ENCODE assay signal across 16 cellular contexts in the genomic region with DNA sequence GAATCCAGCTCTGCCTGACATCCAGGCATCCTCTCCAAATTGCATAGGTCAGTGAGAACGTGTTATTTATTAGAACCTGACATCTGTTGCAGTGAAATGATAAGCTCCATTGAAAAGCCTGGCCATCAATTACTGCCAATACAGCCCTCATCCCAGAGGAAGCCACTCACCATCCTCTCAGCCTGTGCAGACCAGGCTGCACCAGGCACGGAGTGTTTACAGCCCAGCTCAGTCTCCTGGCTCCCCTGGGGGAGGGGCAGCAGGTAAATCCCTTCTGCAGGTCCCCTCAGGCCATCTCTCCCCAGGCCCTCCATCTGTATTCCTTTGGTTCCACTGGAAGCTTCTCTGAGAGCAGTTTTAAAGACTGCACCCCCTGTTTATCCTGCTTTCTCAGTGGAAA.
DNase-seq lines count a peak whose midpoint lies in the region; ATAC-seq and TF ChIP-seq lines count a peak whose summit lies in the region.
"Had no signal": no experiment of that assay in that cellular context is flagged by ENCODE, and none has a peak within 500 bp of the region (broad histone marks: within the 10 kb centered on the region; RNA-seq: fewer than 3 reads in every experiment).

No MANE protein-coding gene starts in this region.

- peaks cover 13% of the 10 kb centered on the region for H3K36me3 Mint-ChIP-seq in osteocyte (ENCODE audit: unreplicated experiment)

- no peak overlapping the region for H2AFZ ChIP-seq in SK-N-SH (ENCODE audit: low read depth)

- peaks cover 0 to 13% of the 10 kb centered on the region in 2 experiments for H3K36me3 ChIP-seq in SK-N-SH (replicated peaks in 1 of 2; ENCODE audit: control insufficient read depth in 1 of 2, insufficient read depth in 2 of 2, low read length in 1 of 2)
- H3K36me3 ChIP-seq: SJCRH30 had no signal

- H3K4me3 ChIP-seq in SK-N-SH (ENCODE audit: low read depth in 2 of 2, low read length in 1 of 2), result no peak overlapping the region
- H3K4me3 ChIP-seq: BLaER1 treated with 17β-estradiol and CSF1 and Interleukin-3, amounts not matched to agents 10 nM and 100 nM; SJCRH30 had no signal

- no peaks in the 10 kb centered on the region for H4K20me1 ChIP-seq in SK-N-SH (ENCODE audit: insufficient read depth)
- H4K20me1 ChIP-seq: BLaER1 treated with 17β-estradiol and CSF1 and Interleukin-3, amounts not matched to agents 10 nM and 100 nM had no signal

- TF ChIP-seq EP300 in SK-N-SH (IDR thresholded peaks at IDR 0.05; ENCODE audit: borderline replicate concordance in 1 of 2, low read depth in 1 of 2, low read length in 1 of 2), result peak in 1 of 2 experiments; percentile 79; a peak in 1 of 4 replicates

- TF ChIP-seq CTCF in SK-N-SH (IDR thresholded peaks at IDR 0.05) (no peak), osteocyte (IDR thresholded peaks at IDR 0.05) (no peak)

- no peak overlapping the region for H3K4me2 ChIP-seq in SK-N-SH
- H3K4me2 ChIP-seq: BLaER1 treated with 17β-estradiol and CSF1 and Interleukin-3, amounts not matched to agents 10 nM and 100 nM had no signal

- H3K9me3 Mint-ChIP-seq in osteocyte (ENCODE audit: unreplicated experiment), result peaks cover 5% of the 10 kb centered on the region

- no peak overlapping the region for H3K9ac ChIP-seq in SK-N-SH
- H3K9ac ChIP-seq: BLaER1 treated with 17β-estradiol and CSF1 and Interleukin-3, amounts not matched to agents 10 nM and 100 nM had no signal

- no peaks in the 10 kb centered on the region for H3F3A ChIP-seq in SK-N-SH (replicated peaks; ENCODE audit: insufficient read depth)

- ATAC-seq in SK-N-SH treated with all-trans-retinoic acid at 6 μM for 48 hours, result no peak
- ATAC-seq in GM18498 (IDR thresholded peaks at IDR 0.05; ENCODE audit: unreplicated experiment), result no peak
- ATAC-seq: T-cell had no signal

- POLR2A ChIA-PET in SK-N-SH (lab: Yijun Ruan, JAX), result interaction anchor here (1.0 kb wide), 2 partner anchors 17 to 80 kb away, joined by 3 read pairs; no protein-coding TSS in a partner anchor

- no peak overlapping the region for H3K4me3 Mint-ChIP-seq in osteocyte (ENCODE audit: unreplicated experiment)
- H3K4me3 Mint-ChIP-seq: T-cell had no signal

- 48% methylated on average over 2 of the region's 2 CpGs for WGBS in SK-N-SH (ENCODE audit: low lambda C conversion rate)

- H3K27ac Mint-ChIP-seq in osteocyte (ENCODE audit: unreplicated experiment), result no peak overlapping the region
- H3K27ac Mint-ChIP-seq: T-cell had no signal

- no peaks in the 10 kb centered on the region; the same call in 1 of the 2 replicates for H3K79me2 ChIP-seq in SK-N-SH (ENCODE audit: insufficient read depth)

- peak overlapping the region in 1 of 2 experiments; percentile 12; a peak in 2 of 4 replicates for H3K27ac ChIP-seq in SK-N-SH (ENCODE audit: low read depth in 2 of 2, low read length in 1 of 2)
- H3K27ac ChIP-seq in cingulate gyrus (ENCODE audit: low read depth, low read length), result peak overlapping the region; percentile 20
- H3K27ac ChIP-seq: 22Rv1; BLaER1 treated with 17β-estradiol and CSF1 and Interleukin-3, amounts not matched to agents 10 nM and 100 nM; SJCRH30 had no signal

- no peaks in the 10 kb centered on the region for H3K27me3 ChIP-seq in SK-N-SH (ENCODE audit: insufficient read depth)
- H3K27me3 ChIP-seq: BLaER1 treated with 17β-estradiol and CSF1 and Interleukin-3, amounts not matched to agents 10 nM and 100 nM; SJCRH30 had no signal

- peaks cover 10% of the 10 kb centered on the region for H3K4me1 Mint-ChIP-seq in osteocyte (ENCODE audit: unreplicated experiment)
- H3K4me1 Mint-ChIP-seq: T-cell had no signal

- H3K9me2 ChIP-seq in SK-N-SH, result no peaks in the 10 kb centered on the region

- CTCF ChIA-PET in SK-N-SH (lab: Yijun Ruan, JAX), result interaction anchor here (0.9 to 1.8 kb wide), 5 partner anchors 17 to 555 kb away, joined by 3 to 6 read pairs (median 3); no protein-coding TSS in a partner anchor

- no peak for TF ChIP-seq RAD21 in SK-N-SH (IDR thresholded peaks at IDR 0.05; ENCODE audit: low read length)

- DNase-seq in SK-N-SH (peak; percentile 66), osteocyte (ENCODE audit: extremely low spot score, unreplicated experiment) (peak; percentile 54), NCI-H187 (lab: John Stamatoyannopoulos, UW) (no peak), NCI-H748 treated with DMSO at 0.1 percent for 48 hours (lab: John Stamatoyannopoulos, UW) (no peak), NCI-H1092 treated with DMSO at 0.1 percent for 48 hours (lab: John Stamatoyannopoulos, UW) (no peak)
- DNase-seq: MV-4-11, NCI-H1436, NCI-H2081, NCI-H774, SJCRH30, T-cell had no signal

- peaks cover 12% of the 10 kb centered on the region for H3K9me3 ChIP-seq in SK-N-SH

- H3K27me3 Mint-ChIP-seq in osteocyte (ENCODE audit: unreplicated experiment), result no peaks in the 10 kb centered on the region
- H3K27me3 Mint-ChIP-seq: T-cell had no signal

- H3K4me1 ChIP-seq in SK-N-SH (ENCODE audit: control insufficient read depth in 1 of 2, insufficient read depth in 2 of 2, low read depth in 1 of 2, low read length in 1 of 2), result peaks cover 0 to 9% of the 10 kb centered on the region in 2 experiments; a peak in 2 of 4 replicates

TF ChIP-seq in SK-N-SH, 30 proteins besides CTCF, POLR2A, EP300 and RAD21 (continues in another document):
- TF ChIP-seq GATA2 (CRISPR knock-in tag; IDR thresholded peaks at IDR 0.05) (peak; percentile 59; the same call in 1 of the 2 replicates), NFIC (IDR thresholded peaks at IDR 0.05; ENCODE audit: borderline replicate concordance) (no peak), GABPA (IDR thresholded peaks at IDR 0.05; ENCODE audit: low read depth) (no peak), FOXJ3 (CRISPR knock-in tag; IDR thresholded peaks at IDR 0.05) (no peak), MXI1 (IDR thresholded peaks at IDR 0.05; ENCODE audit: low read depth, low read length) (peak; percentile 58; the same call in 1 of the 2 replicates), TAF1 (IDR thresholded peaks at IDR 0.05; ENCODE audit: borderline replicate concordance, low read depth, low read length) (no peak), MEF2A (IDR thresholded peaks at IDR 0.05; ENCODE audit: borderline replicate concordance, low read depth) (no peak), RCOR1 (IDR thresholded peaks at IDR 0.05; ENCODE audit: low read length) (peak; percentile 73; the same call in 1 of the 2 replicates), NRF1 (IDR thresholded peaks at IDR 0.05; ENCODE audit: low read depth, low read length) (no peak), IRF3 (IDR thresholded peaks at IDR 0.05; ENCODE audit: low read depth, low read length) (no peak), PBX3 (IDR thresholded peaks at IDR 0.05) (no peak)

TF ChIP-seq in SK-N-SH treated with all-trans-retinoic acid at 6 μM for 48 hours, 23 proteins besides CTCF, POLR2A, EP300 and RAD21 (continues in another document):
- no peak for TF ChIP-seq ARNTL (CRISPR knock-in tag; IDR thresholded peaks at IDR 0.05; ENCODE audit: borderline replicate concordance, low read depth)
- TF ChIP-seq ZNF70 (CRISPR knock-in tag; IDR thresholded peaks at IDR 0.05), result no peak
- no peak for TF ChIP-seq CSDC2 (CRISPR knock-in tag; IDR thresholded peaks at IDR 0.05)
- TF ChIP-seq CSRNP3 (CRISPR knock-in tag; IDR thresholded peaks at IDR 0.05), result no peak
- TF ChIP-seq PPARA (CRISPR knock-in tag; IDR thresholded peaks at IDR 0.05; ENCODE audit: borderline replicate concordance), result no peak
- no peak for TF ChIP-seq TOX (CRISPR knock-in tag; IDR thresholded peaks at IDR 0.05; ENCODE audit: borderline replicate concordance)
- no peak for TF ChIP-seq ZC3H10 (CRISPR knock-in tag; IDR thresholded peaks at IDR 0.05)
- no peak for TF ChIP-seq GLIS3 (CRISPR knock-in tag; IDR thresholded peaks at IDR 0.05)
- no peak for TF ChIP-seq ZNF8 (CRISPR knock-in tag; IDR thresholded peaks at IDR 0.05)
- no peak for TF ChIP-seq TCF4 (CRISPR knock-in tag; IDR thresholded peaks at IDR 0.05; ENCODE audit: borderline replicate concordance)
- TF ChIP-seq PATZ1 (CRISPR knock-in tag; IDR thresholded peaks at IDR 0.05; ENCODE audit: borderline replicate concordance), result no peak
- no peak for TF ChIP-seq ISL1 (CRISPR knock-in tag; IDR thresholded peaks at IDR 0.05)
- TF ChIP-seq OSR1 (CRISPR knock-in tag; IDR thresholded peaks at IDR 0.05), result no peak

Comparison
In these comparisons a context has a peak if more than half of its experiments do, and no peak if none do; other contexts are left out.
1. DNase-seq: peak in SK-N-SH (single experiment) and osteocyte (single experiment); none in NCI-H187 (0 of 2), NCI-H748 treated with DMSO at 0.1 percent for 48 hours (single experiment) and NCI-H1092 treated with DMSO at 0.1 percent for 48 hours (single experiment).